ENCODE assay signal across 24 cellular contexts in genomic region chr6:74873911-74874310, GRCh38.
A peak's percentile ranks its signal among the peaks of the same experiment; 100 is the strongest.
DNase-seq lines count a peak whose midpoint lies in the region; ATAC-seq and TF ChIP-seq lines count a peak whose summit lies in the region.
"Had no signal": no experiment of that assay in that cellular context is flagged by ENCODE, and none has a peak within 500 bp of the region (broad histone marks: within the 10 kb centered on the region; RNA-seq: fewer than 3 reads in every experiment).

No MANE protein-coding gene starts in this region.

- no peaks in the 10 kb centered on the region for H3K79me2 ChIP-seq in neural progenitor cell (ENCODE audit: low read depth)

- H3K9ac ChIP-seq in neural progenitor cell = no peak overlapping the region

- H3K36me3 ChIP-seq in neural progenitor cell (no peaks in the 10 kb centered on the region), uterus (no peaks in the 10 kb centered on the region)
- H3K36me3 ChIP-seq: MG63 had no signal

- ATAC-seq in HG02588 (IDR thresholded peaks at IDR 0.05; ENCODE audit: unreplicated experiment) = no peak
- ATAC-seq in GM21360 (IDR thresholded peaks at IDR 0.05; ENCODE audit: unreplicated experiment) = no peak
- ATAC-seq: K562, left ventricle myocardium superior, psoas muscle had no signal

- H3K9me3 Mint-ChIP-seq in neural progenitor cell = no peaks in the 10 kb centered on the region
- H3K9me3 Mint-ChIP-seq: T-helper 2 cell treated with Interferon-gamma antibody and Interleukin-4, amounts not matched to agents 5 μg/mL and 100 μg/mL, for 36 hours had no signal

- no peaks in the 10 kb centered on the region for H3K9me3 ChIP-seq in neural progenitor cell (ENCODE audit: low read depth)
- no peaks in the 10 kb centered on the region for H3K9me3 ChIP-seq in uterus
- H3K9me3 ChIP-seq: MG63 had no signal

- no peak for TF ChIP-seq POLR2A in uterus (IDR thresholded peaks at IDR 0.05)

- no peaks in the 10 kb centered on the region for H4K20me1 ChIP-seq in neural progenitor cell (ENCODE audit: low read depth)

- TF ChIP-seq CTCF in neural progenitor cell (IDR thresholded peaks at IDR 0.05) (no peak), uterus (IDR thresholded peaks at IDR 0.05) (no peak)

- DNase-seq in M059J (ENCODE audit: low read depth) = peak; percentile 39
- peak; percentile 63 for DNase-seq in fibroblast of peridontal ligament (ENCODE audit: extremely low read depth)
- DNase-seq in neural progenitor cell (ENCODE audit: low spot score) = no peak
- DNase-seq in uterus = no peak
- DNase-seq in hepatic stellate cell (ENCODE audit: low spot score) = no peak
- DNase-seq: activated CD4-positive, alpha-beta T cell treated with anti-CD3 and anti-CD28 coated beads for 48 hours; activated naive CD4-positive, alpha-beta T cell treated with anti-CD3 and anti-CD28 coated beads, Interleukin-2, amount 50 U/mL, for 16 hours; central memory CD4-positive, alpha-beta T cell; EL; left ventricle myocardium superior; MG63; NCI-H2029 treated with DMSO at 0.1 percent for 48 hours; NCI-H226; NCI-H748 treated with DMSO at 0.1 percent for 48 hours; psoas muscle; stimulated activated CD4-positive, alpha-beta T cell treated with anti-CD3 and anti-CD28 coated beads, Interleukin-2, amount 100 ng/mL, for 24 hours; substantia nigra had no signal

- H3F3A ChIP-seq in neural progenitor cell (ENCODE audit: low read depth) = no peaks in the 10 kb centered on the region

- no peak overlapping the region for H3K4me2 ChIP-seq in neural progenitor cell

- no peak overlapping the region for H3K4me3 ChIP-seq in neural progenitor cell
- H3K4me3 ChIP-seq in uterus = no peak overlapping the region
- H3K4me3 ChIP-seq: K562, MG63, psoas muscle had no signal

- H3K27me3 Mint-ChIP-seq in neural progenitor cell (ENCODE audit: insufficient read depth, low read depth) = no peaks in the 10 kb centered on the region

- H3K27ac ChIP-seq in neural progenitor cell (no peak overlapping the region), uterus (peak overlapping the region; percentile 67 to 76)
- H3K27ac ChIP-seq: C4-2B, psoas muscle, VCaP had no signal

- intact Hi-C loops in uterus (cut with DNase I; ENCODE audit: low total_unique reads) = no loop called here

- H2AFZ ChIP-seq in neural progenitor cell (replicated peaks) = no peak overlapping the region

- H3K4me1 Mint-ChIP-seq in neural progenitor cell = no peaks in the 10 kb centered on the region

- no peak overlapping the region for H3K4me3 Mint-ChIP-seq in neural progenitor cell
- H3K4me3 Mint-ChIP-seq: neural crest cell; T-helper 2 cell treated with Interferon-gamma antibody and Interleukin-4, amounts not matched to agents 5 μg/mL and 100 μg/mL, for 36 hours had no signal

- H3K36me3 Mint-ChIP-seq in neural progenitor cell = no peaks in the 10 kb centered on the region

- H3K27me3 ChIP-seq in neural progenitor cell = no peaks in the 10 kb centered on the region
- no peaks in the 10 kb centered on the region for H3K27me3 ChIP-seq in uterus
- H3K27me3 ChIP-seq: MG63 had no signal

- H3K27ac Mint-ChIP-seq in neural progenitor cell = peak overlapping the region; percentile 5
- H3K27ac Mint-ChIP-seq: T-helper 2 cell treated with Interferon-gamma antibody and Interleukin-4, amounts not matched to agents 5 μg/mL and 100 μg/mL, for 36 hours had no signal

- H3K4me1 ChIP-seq in neural progenitor cell = no peaks in the 10 kb centered on the region
- H3K4me1 ChIP-seq in uterus = no peaks in the 10 kb centered on the region
- H3K4me1 ChIP-seq: psoas muscle had no signal

Comparison
In these comparisons a context has a peak if more than half of its experiments do, and no peak if none do; other contexts are left out.
1. DNase-seq: peak in M059J (single experiment) and fibroblast of peridontal ligament (single experiment); none in neural progenitor cell (single experiment), uterus (0 of 2) and hepatic stellate cell (single experiment).